1 cellular context compared by ENCODE assay signal in genomic region chr4:76964769-76965168, GRCh38.
TF ChIP-seq lines count a peak whose summit lies in the region.

No MANE protein-coding gene starts in this region.

TF ChIP-seq in IMR-90, 13 proteins besides CTCF, POLR2A, EP300 and RAD21 (continued from another document):
- TF ChIP-seq BHLHE40 (IDR thresholded peaks at IDR 0.05; ENCODE audit: low read depth, low read length) (no peak), MAFK (IDR thresholded peaks at IDR 0.05; ENCODE audit: low read depth, low read length) (no peak), ELK1 (IDR thresholded peaks at IDR 0.05; ENCODE audit: borderline replicate concordance, low read depth, low read length) (no peak), CHD1 (IDR thresholded peaks at IDR 0.05; ENCODE audit: low read depth, low read length) (no peak), CEBPB (IDR thresholded peaks at IDR 0.05; ENCODE audit: low read depth, low read length) (no peak), NFE2L2 (IDR thresholded peaks at IDR 0.05; ENCODE audit: low read depth, low read length) (no peak)
